ENCODE assay signal across 8 cellular contexts in the genomic region with DNA sequence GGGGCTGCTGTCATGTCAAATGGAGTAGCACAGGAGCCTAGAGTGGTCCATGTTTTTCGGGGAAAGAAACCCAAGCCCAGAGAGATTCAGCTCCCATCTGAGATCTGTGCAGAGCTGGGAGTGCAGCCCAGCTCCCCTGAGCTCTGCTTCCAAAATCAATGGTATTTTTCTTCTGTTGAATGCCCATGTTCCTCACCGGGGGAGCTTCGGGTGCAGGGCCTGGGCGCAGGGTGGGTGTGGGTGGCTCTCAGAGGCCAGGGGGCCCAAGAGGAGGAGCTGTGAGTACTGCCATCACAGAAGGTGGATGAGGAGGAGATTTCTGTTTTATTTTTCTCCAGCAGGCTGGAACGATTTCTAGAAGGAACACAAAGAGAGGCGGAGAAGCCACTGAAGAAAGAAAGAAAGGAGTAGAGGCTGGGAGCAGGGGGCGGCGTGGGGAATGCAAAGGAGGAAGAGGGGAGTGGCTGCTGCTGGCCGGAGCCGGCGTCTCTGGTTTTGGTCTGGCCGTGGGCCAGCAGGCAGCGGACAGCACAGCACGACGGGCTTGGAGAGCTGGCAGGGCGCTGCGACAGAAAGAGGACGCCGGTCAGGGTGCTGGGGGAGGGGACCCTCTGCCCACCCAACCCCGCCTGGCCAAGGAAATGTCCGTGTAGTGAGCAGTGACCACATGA.
DNase-seq lines count a peak whose midpoint lies in the region; ATAC-seq and TF ChIP-seq lines count a peak whose summit lies in the region.

No MANE protein-coding gene starts in this region.

- H3K9me3 ChIP-seq in adipocyte (ENCODE audit: control insufficient read depth, low read length) (no peaks in the 10 kb centered on the region), sigmoid colon (no peaks in the 10 kb centered on the region)

- intact Hi-C loops in left ventricle myocardium superior (cut with micrococcal nuclease) (no loop called here), sigmoid colon (cut with DNase I) (loop anchor here (10.0 kb wide), 1 partner anchor 75 kb away; a partner anchor contains a TSS)

- H3K9ac ChIP-seq in adipocyte (ENCODE audit: low read length), result peak overlapping the region; percentile 22

- TF ChIP-seq EP300 in sigmoid colon (IDR thresholded peaks at IDR 0.05), result no peak

- H3K4me3 ChIP-seq in adipocyte (ENCODE audit: low read length) (peak overlapping the region; percentile 71), sigmoid colon (peak overlapping the region in 3 of 4 donors; percentile 22 to 34 (median 28))

- ATAC-seq in left ventricle myocardium superior, result peak; percentile 81
- no peak for ATAC-seq in HG02798 (IDR thresholded peaks at IDR 0.05; ENCODE audit: poor library complexity, unreplicated experiment)
- ATAC-seq in GM18502 (IDR thresholded peaks at IDR 0.05; ENCODE audit: poor library complexity, unreplicated experiment), result no peak
- no peak for ATAC-seq in HG02885 (IDR thresholded peaks at IDR 0.05; ENCODE audit: poor library complexity, unreplicated experiment)

- peak overlapping the region in 3 of 4 donors; percentile 80 to 88 (median 80) for H3K27ac ChIP-seq in sigmoid colon

- H3K27me3 ChIP-seq in adipocyte (replicated peaks; ENCODE audit: control insufficient read depth, insufficient read depth, low read length), result peaks cover 7% of the 10 kb centered on the region
- no peaks in the 10 kb centered on the region for H3K27me3 ChIP-seq in sigmoid colon

- H3K4me1 ChIP-seq in adipocyte (ENCODE audit: control insufficient read depth, insufficient read depth, low read length), result peaks cover 36% of the 10 kb centered on the region
- H3K4me1 ChIP-seq in sigmoid colon, result peaks cover 0 to 77% (median 57%) of the 10 kb centered on the region in 4 donors

- TF ChIP-seq CTCF in sigmoid colon (IDR thresholded peaks at IDR 0.05), result no peak

- no peak for TF ChIP-seq POLR2A in sigmoid colon (IDR thresholded peaks at IDR 0.05)

- no peaks in the 10 kb centered on the region for H3K36me3 ChIP-seq in adipocyte (ENCODE audit: control insufficient read depth, insufficient read depth, low read length, severe bottlenecking)
- H3K36me3 ChIP-seq in sigmoid colon, result no peaks in the 10 kb centered on the region

- DNase-seq in GM04504 (ENCODE audit: low read depth) (peak; percentile 23), adipocyte (ENCODE audit: low read depth) (peak; percentile 84), left ventricle myocardium superior (peak; percentile 87), sigmoid colon (peak; percentile 85), NCI-H1694 (lab: John Stamatoyannopoulos, UW) (no peak)

- 12 to 37% methylated on average over 21 of the region's 21 CpGs for WGBS in sigmoid colon, 2 donors
